In the genomic region with DNA sequence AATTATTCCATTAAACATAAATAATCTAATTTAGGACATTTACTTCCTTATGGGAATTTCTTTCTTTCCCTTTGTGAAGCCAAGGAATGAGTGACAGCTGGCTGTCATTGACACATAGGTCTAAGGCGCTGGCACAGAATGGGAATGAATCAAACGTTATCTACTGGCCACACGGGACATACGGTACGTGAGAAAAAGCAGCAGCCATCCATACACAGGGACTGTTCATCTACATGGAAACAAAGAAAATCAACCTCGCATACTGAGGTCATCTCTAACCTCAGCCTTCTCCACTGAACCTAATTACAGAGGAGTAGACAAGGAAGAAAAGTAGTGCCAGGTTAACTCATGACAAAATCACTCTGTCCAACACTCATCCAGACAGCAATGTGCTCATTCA, we compare ENCODE assay signal across 1 cellular context.
TF ChIP-seq lines count a peak whose summit lies in the region.

No MANE protein-coding gene starts in this region.

TF ChIP-seq in IMR-90, 13 proteins besides CTCF, POLR2A, EP300 and RAD21:
- TF ChIP-seq MAZ (IDR thresholded peaks at IDR 0.05; ENCODE audit: borderline replicate concordance, low read depth, low read length) (no peak), MXI1 (IDR thresholded peaks at IDR 0.05; ENCODE audit: borderline replicate concordance, low read depth, low read length) (no peak), RCOR1 (IDR thresholded peaks at IDR 0.05; ENCODE audit: insufficient replicate concordance, low read length) (no peak), RFX5 (IDR thresholded peaks at IDR 0.05; ENCODE audit: low read depth, low read length) (no peak), MAFK (IDR thresholded peaks at IDR 0.05; ENCODE audit: low read depth, low read length) (no peak)
